ENCODE assay signal across 19 cellular contexts in genomic region chr22:41123151-41123550, GRCh38. TPM values are rescaled to one million over a fixed set of nuclear protein-coding genes. Genes with fewer than 3 reads are reported as not detected.
DNase-seq lines count a peak whose midpoint lies in the region; ATAC-seq and TF ChIP-seq lines count a peak whose summit lies in the region.
"Had no signal": no experiment of that assay in that cellular context is flagged by ENCODE, and none has a peak within 500 bp of the region (broad histone marks: within the 10 kb centered on the region; RNA-seq: fewer than 3 reads in every experiment).

No MANE protein-coding gene starts in this region.

- peak overlapping the region; percentile 0 for H3K27ac Mint-ChIP-seq in activated CD8-positive, alpha-beta T cell treated with anti-CD3 and anti-CD28 coated beads for 36 hours
- H3K27ac Mint-ChIP-seq in activated CD8-positive, alpha-beta T cell treated with anti-CD3 and anti-CD28 coated beads, Interleukin-2, amount 10 ng/mL, durations not matched to agents 7 days and 5 days: no peak overlapping the region

- intact Hi-C loops in activated CD8-positive, alpha-beta T cell treated with anti-CD3 and anti-CD28 coated beads for 36 hours (cut with micrococcal nuclease): no loop called here

- H3K27me3 ChIP-seq in smooth muscle cell (ENCODE audit: low read depth): no peaks in the 10 kb centered on the region
- H3K27me3 ChIP-seq in HAP-1 (ENCODE audit: low read depth): no peaks in the 10 kb centered on the region

- H3K9ac ChIP-seq in smooth muscle cell (ENCODE audit: low read depth): no peak overlapping the region
- H3K9ac ChIP-seq: parathyroid adenoma had no signal

- in situ Hi-C loops in HAP-1 (cut with MboI; ENCODE audit: low sequenced_read_pairs): no loop called here

- peaks cover 16% of the 10 kb centered on the region for H3K36me3 ChIP-seq in smooth muscle cell (ENCODE audit: low read depth)
- peaks cover 45% of the 10 kb centered on the region for H3K36me3 ChIP-seq in HAP-1 (replicated peaks)

- peak overlapping the region; percentile 20 for H3K4me2 ChIP-seq in smooth muscle cell

- 57% methylated on average over 2 of the region's 2 CpGs for WGBS in smooth muscle cell (ENCODE audit: low lambda C conversion rate)

- peaks cover 32% of the 10 kb centered on the region for H3K36me3 Mint-ChIP-seq in activated CD8-positive, alpha-beta T cell treated with anti-CD3 and anti-CD28 coated beads for 36 hours (ENCODE audit: low read depth)
- peaks cover 51% of the 10 kb centered on the region for H3K36me3 Mint-ChIP-seq in activated CD8-positive, alpha-beta T cell treated with anti-CD3 and anti-CD28 coated beads, Interleukin-2, amount 10 ng/mL, durations not matched to agents 7 days and 5 days (ENCODE audit: low read depth)

- POLR2A ChIA-PET in activated CD8-positive, alpha-beta T cell treated with anti-CD3 and anti-CD28 coated beads for 36 hours (lab: Charles Lee): interaction anchor here (1.5 kb wide), 1 partner anchor 171 kb away, joined by 5 read pairs; the partner anchor contains the start of gene RBX1
- POLR2A ChIA-PET in activated CD8-positive, alpha-beta T cell treated with anti-CD3 and anti-CD28 coated beads, Interleukin-2, amount 10 ng/mL, durations not matched to agents 7 days and 5 days (lab: Charles Lee): interaction anchor here (0.7 kb wide), 1 partner anchor 121 kb away, joined by 4 read pairs; no protein-coding TSS in a partner anchor
- POLR2A ChIA-PET in RWPE1 (lab: Yijun Ruan, JAX; ENCODE audit: low non-redundant PET): no interaction called here

- H3K4me1 ChIP-seq in smooth muscle cell (ENCODE audit: low read depth) (no peaks in the 10 kb centered on the region), HAP-1 (peaks cover 10% of the 10 kb centered on the region)
- H3K4me1 ChIP-seq: parathyroid adenoma had no signal

- H3F3A ChIP-seq in smooth muscle cell (ENCODE audit: low read depth): peaks cover 8% of the 10 kb centered on the region

- CTCF ChIA-PET in activated CD8-positive, alpha-beta T cell treated with anti-CD3 and anti-CD28 coated beads for 36 hours (lab: Charles Lee): interaction anchor here (0.6 to 1.0 kb wide), 4 partner anchors 8 to 200 kb away, joined by 3 to 4 read pairs (median 3); no protein-coding TSS in a partner anchor
- CTCF ChIA-PET in activated CD8-positive, alpha-beta T cell treated with anti-CD3 and anti-CD28 coated beads, Interleukin-2, amount 10 ng/mL, durations not matched to agents 7 days and 5 days (lab: Charles Lee): interaction anchor here (0.9 to 1.3 kb wide), 2 partner anchors 114 to 201 kb away, joined by 3 to 7 read pairs; no protein-coding TSS in a partner anchor
- CTCF ChIA-PET in RWPE1 (lab: Yijun Ruan, JAX): interaction anchor here (0.6 kb wide), 1 partner anchor 383 kb away, joined by 3 read pairs; no protein-coding TSS in a partner anchor

- no peaks in the 10 kb centered on the region for H3K9me3 Mint-ChIP-seq in activated CD8-positive, alpha-beta T cell treated with anti-CD3 and anti-CD28 coated beads for 36 hours
- H3K9me3 Mint-ChIP-seq in activated CD8-positive, alpha-beta T cell treated with anti-CD3 and anti-CD28 coated beads, Interleukin-2, amount 10 ng/mL, durations not matched to agents 7 days and 5 days (ENCODE audit: insufficient read depth): no peaks in the 10 kb centered on the region

- peaks cover 81% of the 10 kb centered on the region for H3K79me2 ChIP-seq in smooth muscle cell (ENCODE audit: low read depth)

- no peaks in the 10 kb centered on the region for H3K27me3 Mint-ChIP-seq in activated CD8-positive, alpha-beta T cell treated with anti-CD3 and anti-CD28 coated beads for 36 hours
- no peaks in the 10 kb centered on the region for H3K27me3 Mint-ChIP-seq in activated CD8-positive, alpha-beta T cell treated with anti-CD3 and anti-CD28 coated beads, Interleukin-2, amount 10 ng/mL, durations not matched to agents 7 days and 5 days (ENCODE audit: low read depth)

- no peak for DNase-seq in activated CD8-positive, alpha-beta T cell treated with anti-CD3 and anti-CD28 coated beads for 36 hours
- DNase-seq in activated CD8-positive, alpha-beta T cell treated with anti-CD3 and anti-CD28 coated beads, Interleukin-2, amount 10 ng/mL, durations not matched to agents 7 days and 5 days: no peak
- DNase-seq in RWPE1 (ENCODE audit: low spot score) (peak; percentile 12), fibroblast of pulmonary artery (ENCODE audit: low read depth) (peak; percentile 31), smooth muscle cell (lab: John Stamatoyannopoulos, UW; ENCODE audit: unreplicated experiment) (no peak), pons (ENCODE audit: low spot score) (no peak), HAP-1 (ENCODE audit: low spot score in 2 of 2) (no peak)
- DNase-seq: activated CD8-positive, alpha-beta memory T cell treated with anti-CD3 and anti-CD28 coated beads for 24 hours; activated effector memory CD4-positive, alpha-beta T cell treated with anti-CD3 and anti-CD28 coated beads, Interleukin-2, amount 50 U/mL, for 16 hours; effector CD4-positive, alpha-beta T cell; hypothalamus; left cardiac atrium; NCI-H1048; NCI-H69; PC-3; small intestine; stimulated activated naive CD4-positive, alpha-beta T cell treated with Interleukin-2 at 50 U/mL for 16 hours had no signal

- no peak for ATAC-seq in activated CD8-positive, alpha-beta T cell treated with anti-CD3 and anti-CD28 coated beads for 36 hours
- no peak for ATAC-seq in activated CD8-positive, alpha-beta T cell treated with anti-CD3 and anti-CD28 coated beads, Interleukin-2, amount 10 ng/mL, durations not matched to agents 7 days and 5 days
- no peak for ATAC-seq in GM21529 (IDR thresholded peaks at IDR 0.05; ENCODE audit: unreplicated experiment)
- ATAC-seq: left cardiac atrium, PC-3 had no signal

- peaks cover 24% of the 10 kb centered on the region for H3K4me1 Mint-ChIP-seq in activated CD8-positive, alpha-beta T cell treated with anti-CD3 and anti-CD28 coated beads for 36 hours (ENCODE audit: low read depth)
- no peaks in the 10 kb centered on the region for H3K4me1 Mint-ChIP-seq in activated CD8-positive, alpha-beta T cell treated with anti-CD3 and anti-CD28 coated beads, Interleukin-2, amount 10 ng/mL, durations not matched to agents 7 days and 5 days (ENCODE audit: low read depth)

- no peak overlapping the region for H3K27ac ChIP-seq in RWPE1
- peak overlapping the region; percentile 31 for H3K27ac ChIP-seq in smooth muscle cell (ENCODE audit: low read depth)
- H3K27ac ChIP-seq: parathyroid adenoma had no signal

- no peak overlapping the region for H2AFZ ChIP-seq in smooth muscle cell (ENCODE audit: low read depth)
- H2AFZ ChIP-seq: parathyroid adenoma had no signal

- H4K20me1 ChIP-seq in smooth muscle cell (ENCODE audit: low read depth): peaks cover 90% of the 10 kb centered on the region

- H3K9me3 ChIP-seq in smooth muscle cell (replicated peaks; ENCODE audit: low read depth): no peaks in the 10 kb centered on the region
- no peaks in the 10 kb centered on the region for H3K9me3 ChIP-seq in HAP-1

- H3K4me3 ChIP-seq in fibroblast of pulmonary artery (replicated peaks; ENCODE audit: low read depth, low read length): no peak overlapping the region
- no peak overlapping the region for H3K4me3 ChIP-seq in smooth muscle cell
- no peak overlapping the region for H3K4me3 ChIP-seq in HAP-1

- no peak for TF ChIP-seq CTCF in activated CD8-positive, alpha-beta T cell treated with anti-CD3 and anti-CD28 coated beads for 36 hours (IDR thresholded peaks at IDR 0.05)
- TF ChIP-seq CTCF in RWPE1 (conservative IDR thresholded peaks at IDR 0.05; ENCODE audit: low read depth) (no peak), fibroblast of pulmonary artery (IDR thresholded peaks at IDR 0.05; ENCODE audit: low read length, missing control alignments) (no peak), smooth muscle cell (IDR thresholded peaks at IDR 0.05; ENCODE audit: borderline replicate concordance, insufficient read depth, poor library complexity, severe bottlenecking) (no peak)

- no peak overlapping the region for H3K4me3 Mint-ChIP-seq in activated CD8-positive, alpha-beta T cell treated with anti-CD3 and anti-CD28 coated beads for 36 hours
- no peak overlapping the region for H3K4me3 Mint-ChIP-seq in activated CD8-positive, alpha-beta T cell treated with anti-CD3 and anti-CD28 coated beads, Interleukin-2, amount 10 ng/mL, durations not matched to agents 7 days and 5 days

RNA-seq across cellular contexts. Expression of gene EP300, which starts 30.8 kb away (rescaled TPM):
- total RNA-seq in activated CD8-positive, alpha-beta T cell treated with anti-CD3 and anti-CD28 coated beads for 36 hours: 10 to 100 TPM; 39.6 to 39.7 TPM
- 10 to 100 TPM; 59.2 to 65.2 TPM for total RNA-seq in activated CD8-positive, alpha-beta T cell treated with anti-CD3 and anti-CD28 coated beads, Interleukin-2, amount 10 ng/mL, durations not matched to agents 7 days and 5 days
- 46.4 and 46.8 TPM in 2 replicates for total RNA-seq in smooth muscle cell
- polyA plus RNA-seq in smooth muscle cell: 10.3 and 27.8 TPM in 2 replicates

Comparison
In these comparisons a context has a peak if more than half of its experiments do, and no peak if none do; other contexts are left out.
1. DNase-seq: peak in RWPE1 (single experiment) and fibroblast of pulmonary artery (single experiment); none in activated CD8-positive, alpha-beta T cell treated with anti-CD3 and anti-CD28 coated beads for 36 hours (single experiment), activated CD8-positive, alpha-beta T cell treated with anti-CD3 and anti-CD28 coated beads, Interleukin-2, amount 10 ng/mL, durations not matched to agents 7 days and 5 days (single experiment), smooth muscle cell (single experiment), pons (single experiment) and HAP-1 (0 of 2).